ENCODE assay signal across 1 cellular context in genomic region chr7:101133621-101134398, GRCh38.
TF ChIP-seq lines count a peak whose summit lies in the region.

No MANE protein-coding gene starts in this region.

TF ChIP-seq in IMR-90, 13 proteins besides CTCF, POLR2A, EP300 and RAD21:
- TF ChIP-seq RCOR1 (IDR thresholded peaks at IDR 0.05; ENCODE audit: insufficient replicate concordance, low read length) (no peak), SMC3 (IDR thresholded peaks at IDR 0.05; ENCODE audit: low read depth, low read length) (no peak)
